In the genomic region with DNA sequence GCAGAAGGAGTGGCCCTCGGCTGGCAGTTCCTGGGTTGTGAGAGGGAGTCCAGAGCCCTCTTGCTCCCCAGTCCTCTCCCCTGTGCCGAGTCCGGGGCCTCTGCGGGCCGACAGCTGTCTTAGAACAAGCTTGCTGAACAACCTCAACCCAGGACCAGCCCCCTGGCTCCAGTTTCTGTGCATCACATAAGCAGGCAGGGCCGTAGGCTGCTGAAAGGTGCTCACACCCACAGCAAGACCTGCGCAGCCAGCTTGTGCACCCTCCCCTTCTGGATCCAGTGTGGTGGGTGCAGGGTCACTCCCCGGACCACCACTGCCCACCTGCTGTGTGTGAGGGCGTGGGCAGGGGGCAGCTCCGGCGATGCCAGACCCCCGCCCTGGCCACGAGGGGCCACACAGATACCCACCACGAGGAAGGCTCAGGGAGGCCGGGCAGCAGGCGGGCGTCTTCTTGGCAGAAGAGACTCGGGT, we compare ENCODE assay signal across 16 cellular contexts. TPM values are rescaled to one million over a fixed set of nuclear protein-coding genes. Genes with fewer than 3 reads are reported as not detected.
DNase-seq lines count a peak whose midpoint lies in the region; ATAC-seq and TF ChIP-seq lines count a peak whose summit lies in the region.
"Had no signal": no experiment of that assay in that cellular context is flagged by ENCODE, and none has a peak within 500 bp of the region (broad histone marks: within the 10 kb centered on the region; RNA-seq: fewer than 3 reads in every experiment).

No MANE protein-coding gene starts in this region.

- H3K4me3 Mint-ChIP-seq in chondrocyte (ENCODE audit: unreplicated experiment) = no peak overlapping the region
- H3K4me3 Mint-ChIP-seq in naive thymus-derived CD4-positive, alpha-beta T cell = no peak overlapping the region
- H3K4me3 Mint-ChIP-seq: CD14-positive monocyte; CD8-positive, alpha-beta T cell had no signal

- no peaks in the 10 kb centered on the region for H3K9me3 ChIP-seq in heart left ventricle
- H3K9me3 ChIP-seq in Karpas-422 (ENCODE audit: low read length) = no peaks in the 10 kb centered on the region
- no peaks in the 10 kb centered on the region for H3K9me3 ChIP-seq in naive thymus-derived CD4-positive, alpha-beta T cell (ENCODE audit: control insufficient read depth in 2 of 3, low read length in 3 of 3)
- H3K9me3 ChIP-seq: BE2C had no signal

- H3K4me1 Mint-ChIP-seq in chondrocyte (ENCODE audit: low read depth) = no peaks in the 10 kb centered on the region
- no peaks in the 10 kb centered on the region for H3K4me1 Mint-ChIP-seq in naive thymus-derived CD4-positive, alpha-beta T cell
- H3K4me1 Mint-ChIP-seq: CD14-positive monocyte had no signal

- intact Hi-C loops in heart left ventricle (cut with DNase I) = no loop called here
- intact Hi-C loops in cardiac septum (cut with DNase I) = no loop called here
- intact Hi-C loops in posterior vena cava (cut with DNase I) = no loop called here
- intact Hi-C loops in naive thymus-derived CD4-positive, alpha-beta T cell (cut with micrococcal nuclease) = no loop called here

- H3K27ac Mint-ChIP-seq in chondrocyte (ENCODE audit: unreplicated experiment) = no peak overlapping the region
- H3K27ac Mint-ChIP-seq in naive thymus-derived CD4-positive, alpha-beta T cell = no peak overlapping the region
- H3K27ac Mint-ChIP-seq: CD14-positive monocyte; CD8-positive, alpha-beta T cell had no signal

- WGBS in heart left ventricle, 4 donors = 77 to 88% (median 85%) methylated on average over 17 to 18 of the region's 18 CpGs

- H3K27ac ChIP-seq in heart left ventricle (no peak overlapping the region), Karpas-422 (ENCODE audit: low read length) (no peak overlapping the region)
- no peak overlapping the region for H3K27ac ChIP-seq in naive thymus-derived CD4-positive, alpha-beta T cell (ENCODE audit: low read depth, low read length)
- H3K27ac ChIP-seq: GM23248, HL-60 had no signal

- no peak overlapping the region for H3K4me2 ChIP-seq in Karpas-422 (ENCODE audit: low read depth, low read length, poor library complexity, severe bottlenecking)

- H2AFZ ChIP-seq in Karpas-422 (ENCODE audit: low read length) = no peak overlapping the region
- H2AFZ ChIP-seq: GM23248 had no signal

- H3K36me3 ChIP-seq in heart left ventricle (peaks cover 0 to 62% (median 46%) of the 10 kb centered on the region in 9 donors), Karpas-422 (ENCODE audit: insufficient read depth, low read length) (no peaks in the 10 kb centered on the region)
- peaks cover 0 to 38% (median 0%) of the 10 kb centered on the region in 3 experiments for H3K36me3 ChIP-seq in naive thymus-derived CD4-positive, alpha-beta T cell (ENCODE audit: control insufficient read depth in 2 of 3, insufficient read depth in 3 of 3, low read length in 3 of 3)

- no peak for ATAC-seq in heart left ventricle
- ATAC-seq in naive thymus-derived CD4-positive, alpha-beta T cell = no peak
- ATAC-seq: CD8-positive, alpha-beta T cell had no signal

- peak in 3 of 5 donors; percentile 15 to 54 (median 18) for DNase-seq in heart left ventricle
- no peak for DNase-seq in cardiac septum (ENCODE audit: low spot score)
- peak; percentile 47 for DNase-seq in Karpas-422
- DNase-seq in chondrocyte (ENCODE audit: low spot score) = peak; percentile 88
- peak; percentile 71 for DNase-seq in posterior vena cava (ENCODE audit: low spot score)
- no peak for DNase-seq in effector CD8-positive, alpha-beta T cell (lab: John Stamatoyannopoulos, UW)
- DNase-seq in naive thymus-derived CD4-positive, alpha-beta T cell = no peak
- no peak for DNase-seq in DMS79 treated with DMSO at 0.1 percent for 48 hours (lab: John Stamatoyannopoulos, UW)
- DNase-seq: COR-L47, DMS53, GM23248 had no signal

- peaks cover 6% of the 10 kb centered on the region for H3K27me3 Mint-ChIP-seq in chondrocyte (ENCODE audit: low read depth)
- H3K27me3 Mint-ChIP-seq in naive thymus-derived CD4-positive, alpha-beta T cell = no peaks in the 10 kb centered on the region

- CTCF ChIA-PET in naive thymus-derived CD4-positive, alpha-beta T cell (lab: Charles Lee) = no interaction called here

- no peak for TF ChIP-seq POLR2A in heart left ventricle (IDR thresholded peaks at IDR 0.05)

- H3K9me2 ChIP-seq in Karpas-422 (replicated peaks; ENCODE audit: insufficient read depth, low read length) = no peaks in the 10 kb centered on the region

- H3K4me3 ChIP-seq in heart left ventricle (no peak overlapping the region), Karpas-422 (ENCODE audit: low read length) (no peak overlapping the region)
- H3K4me3 ChIP-seq in naive thymus-derived CD4-positive, alpha-beta T cell (ENCODE audit: low read length) = no peak overlapping the region
- H3K4me3 ChIP-seq: GM23248 had no signal

- no peak for TF ChIP-seq CTCF in heart left ventricle (IDR thresholded peaks at IDR 0.05)
- no peak for TF ChIP-seq CTCF in chondrocyte (IDR thresholded peaks at IDR 0.05)

- no peaks in the 10 kb centered on the region for H3K9me3 Mint-ChIP-seq in chondrocyte (ENCODE audit: low read depth)
- H3K9me3 Mint-ChIP-seq in naive thymus-derived CD4-positive, alpha-beta T cell = no peaks in the 10 kb centered on the region
- H3K9me3 Mint-ChIP-seq: CD8-positive, alpha-beta T cell had no signal

- H3K79me2 ChIP-seq in Karpas-422 (ENCODE audit: low read length) = no peaks in the 10 kb centered on the region

- POLR2A ChIA-PET in naive thymus-derived CD4-positive, alpha-beta T cell (lab: Charles Lee) = no interaction called here

- H3K4me1 ChIP-seq in heart left ventricle (peaks cover 0 to 13% (median under 1%) of the 10 kb centered on the region in 12 donors), Karpas-422 (ENCODE audit: low read length) (no peaks in the 10 kb centered on the region)
- H3K4me1 ChIP-seq in naive thymus-derived CD4-positive, alpha-beta T cell (ENCODE audit: control insufficient read depth in 2 of 2, insufficient read depth in 2 of 2, low read length in 2 of 2) = no peaks in the 10 kb centered on the region
- H3K4me1 ChIP-seq: BE2C had no signal

- no peaks in the 10 kb centered on the region for H3K27me3 ChIP-seq in heart left ventricle
- no peaks in the 10 kb centered on the region for H3K27me3 ChIP-seq in Karpas-422 (ENCODE audit: low read length)
- H3K27me3 ChIP-seq in naive thymus-derived CD4-positive, alpha-beta T cell (ENCODE audit: control insufficient read depth in 2 of 2, insufficient read depth in 2 of 2, low read length in 2 of 2) = no peaks in the 10 kb centered on the region
- H3K27me3 ChIP-seq: BE2C had no signal

- H4K20me1 ChIP-seq in Karpas-422 (ENCODE audit: insufficient read depth, low read depth, low read length) = no peaks in the 10 kb centered on the region

- H3K9ac ChIP-seq in Karpas-422 (ENCODE audit: low read length) = no peak overlapping the region
- H3K9ac ChIP-seq: GM23248 had no signal

- H3K36me3 Mint-ChIP-seq in chondrocyte (ENCODE audit: low read depth) = peaks cover 3% of the 10 kb centered on the region
- peaks cover 0 to 36% (median 7%) of the 10 kb centered on the region in 5 donors for H3K36me3 Mint-ChIP-seq in naive thymus-derived CD4-positive, alpha-beta T cell
- H3K36me3 Mint-ChIP-seq: CD14-positive monocyte had no signal

RNA-seq across cellular contexts. Expression of gene F7, which starts 25.2 kb away (rescaled TPM):
- total RNA-seq in heart left ventricle = under 1 TPM in 3 of 9 donors, not detected in 6; 0.10 to 0.41 (median 0.16) TPM
- under 1 TPM in 1 of 2 donors, not detected in 1; 0.01 TPM for polyA plus RNA-seq in heart left ventricle
- total RNA-seq in cardiac septum = 0.46 TPM
- not detected in 2 replicates for total RNA-seq in Karpas-422 (2014; rRNA removed; shearing (Covaris generic); ENCODE audit: low replicate concordance)
- total RNA-seq in chondrocyte = 0.34 to 0.85 TPM (median 0.60 TPM) in 3 replicates
- total RNA-seq in posterior vena cava = under 1 TPM in 1 of 2 donors, not detected in 1; 0.10 TPM
- under 1 TPM in 1 of 5 experiments, not detected in 4; 0.40 TPM for total RNA-seq in naive thymus-derived CD4-positive, alpha-beta T cell
- polyA plus RNA-seq in naive thymus-derived CD4-positive, alpha-beta T cell = not detected
- total RNA-seq: CD8-positive, alpha-beta T cell; GM23248 had no signal
- polyA plus RNA-seq: CD14-positive monocyte, GM23248 had no signal

RNA-seq across cellular contexts. Expression of gene F10, which starts 42.2 kb away (rescaled TPM):
- total RNA-seq in heart left ventricle (10 to 100 TPM in 4 of 9 donors, 1 to 10 TPM in 5; 2.4 to 13.6 (median 9.8) TPM), cardiac septum (13.7 TPM), chondrocyte (1.9 to 2.0 TPM in 2 of 3 replicates, not detected in the other), posterior vena cava (10 to 100 TPM; 19.8 to 48.4 TPM)
- polyA plus RNA-seq in heart left ventricle = 1 to 10 TPM; 2.4 to 9.2 TPM
- not detected in 2 replicates for total RNA-seq in Karpas-422 (2014; rRNA removed; shearing (Covaris generic); ENCODE audit: low replicate concordance)
- not detected for total RNA-seq in naive thymus-derived CD4-positive, alpha-beta T cell
- polyA plus RNA-seq in naive thymus-derived CD4-positive, alpha-beta T cell = not detected
- total RNA-seq: CD8-positive, alpha-beta T cell; Daoy had no signal
- polyA plus RNA-seq: CD14-positive monocyte had no signal

Comparison
In these comparisons a context has a peak if more than half of its experiments do, and no peak if none do; other contexts are left out.
1. DNase-seq: peak in heart left ventricle (3 of 5), Karpas-422 (single experiment), chondrocyte (single experiment) and posterior vena cava (single experiment); none in cardiac septum (single experiment), effector CD8-positive, alpha-beta T cell (single experiment), naive thymus-derived CD4-positive, alpha-beta T cell (0 of 9) and DMS79 treated with DMSO at 0.1 percent for 48 hours (single experiment).